8 cellular contexts compared by ENCODE assay signal in genomic region chr16:10878644-10879498, GRCh38. TPM values are rescaled to one million over a fixed set of nuclear protein-coding genes. Genes with fewer than 3 reads are reported as not detected.
DNase-seq lines count a peak whose midpoint lies in the region; ATAC-seq and TF ChIP-seq lines count a peak whose summit lies in the region.

No MANE protein-coding gene starts in this region.

- TF ChIP-seq POLR2A in GM15510 (IDR thresholded peaks at IDR 0.05; ENCODE audit: borderline replicate concordance, extremely low read depth, insufficient read length), result peak; percentile 57

- H4K20me1 ChIP-seq in mammary epithelial cell (ENCODE audit: insufficient read depth, low read length), result no peaks in the 10 kb centered on the region

- H3K27ac ChIP-seq in mammary epithelial cell (ENCODE audit: insufficient read depth, low read depth, low read length) (no peak overlapping the region), substantia nigra (ENCODE audit: low read depth, low read length, poor library complexity, severe bottlenecking) (peak overlapping the region; percentile 49)

- intact Hi-C loops in mammary epithelial cell (cut with micrococcal nuclease), result no loop called here

- H3K9ac ChIP-seq in mammary epithelial cell (ENCODE audit: insufficient read depth, low read length), result no peak overlapping the region

- H3K27me3 ChIP-seq in mammary epithelial cell (ENCODE audit: insufficient read depth, low read length), result peaks cover 9% of the 10 kb centered on the region

- peak overlapping the region; percentile 90 for H3K4me2 ChIP-seq in mammary epithelial cell (ENCODE audit: insufficient read depth, low read depth, low read length)

- H3K36me3 ChIP-seq in mammary epithelial cell (ENCODE audit: insufficient read depth, low read length), result no peaks in the 10 kb centered on the region

- CTCF ChIA-PET in AG04449 (lab: Yijun Ruan, JAX) (interaction anchor here (0.8 to 1.6 kb wide), 2 partner anchors 40 to 141 kb away, joined by 3 to 5 read pairs; no protein-coding TSS in a partner anchor), mammary epithelial cell (lab: Charles Lee; ENCODE audit: low non-redundant PET) (no interaction called here)

- H3K4me3 ChIP-seq in AG04449 (ENCODE audit: low read depth, low read length) (peak overlapping the region; percentile 56), mammary epithelial cell (replicated peaks in 1 of 3; ENCODE audit: insufficient read depth in 1 of 3, low read depth in 2 of 3, low read length in 3 of 3) (peak overlapping the region; percentile 34 to 51 (median 49))

- BruUV-seq in mammary epithelial cell (replicated peaks; lab: Mats Ljungman, UMichigan), result no TSS peak

- TF ChIP-seq CTCF in AG04449 (IDR thresholded peaks at IDR 0.05; ENCODE audit: insufficient read depth, low read length, missing control alignments), result no peak
- TF ChIP-seq CTCF in mammary epithelial cell (conservative IDR thresholded peaks at IDR 0.05 in 1 of 2, IDR thresholded peaks at IDR 0.05 in 1 of 2; ENCODE audit: extremely low read depth in 1 of 2, insufficient read depth in 1 of 2, low read depth in 1 of 2, low read length in 2 of 2), result no peak

- in situ Hi-C loops in mammary epithelial cell (cut with MboI; ENCODE audit: low sequenced_read_pairs in 2 of 2), result no loop called here

- POLR2A ChIA-PET in AG04449 (lab: Yijun Ruan, JAX), result no interaction called here

- no peak for ATAC-seq in GM21825 (IDR thresholded peaks at IDR 0.05; ENCODE audit: unreplicated experiment)
- no peak for ATAC-seq in HG03196 (IDR thresholded peaks at IDR 0.05; ENCODE audit: unreplicated experiment)

- DNase-seq in AG04449 (ENCODE audit: low read depth, low spot score), result no peak
- DNase-seq in NCI-H69 (lab: John Stamatoyannopoulos, UW), result peak; percentile 38
- DNase-seq in mammary epithelial cell, result peak; percentile 40
- peak; percentile 84 for DNase-seq in left kidney (ENCODE audit: low read depth, low spot score)
- DNase-seq in substantia nigra (lab: John Stamatoyannopoulos, UW), result peak in 11 of 49 donors; percentile 6 to 57 (median 21)

- no peaks in the 10 kb centered on the region for H3K9me3 ChIP-seq in mammary epithelial cell (replicated peaks; ENCODE audit: insufficient read depth, low read length)

- 4% methylated on average over 42 of the region's 49 CpGs for WGBS in mammary epithelial cell (ENCODE audit: low coverage, missing lambda C conversion rate)

- no peaks in the 10 kb centered on the region for H3K79me2 ChIP-seq in mammary epithelial cell (ENCODE audit: insufficient read depth, low read length)

- dilution Hi-C loops in mammary epithelial cell (cut with HindIII; ENCODE audit: low sequenced_read_pairs), result no loop called here

- peak overlapping the region; percentile 78 for H2AFZ ChIP-seq in mammary epithelial cell (ENCODE audit: low read depth, low read length)

- H3K4me1 ChIP-seq in mammary epithelial cell (ENCODE audit: insufficient read depth, low read length), result peaks cover 21% of the 10 kb centered on the region

RNA-seq across cellular contexts. Expression of gene CIITA, which starts 1.9 kb away (rescaled TPM):
- total RNA-seq in mammary epithelial cell, result under 1 TPM; 0.17 to 0.35 TPM
- 0.05 TPM for polyA plus RNA-seq in mammary epithelial cell
- not detected for polyA minus RNA-seq in mammary epithelial cell
